23 cellular contexts compared by ENCODE assay signal in genomic region chr1:241113557-241113956, GRCh38.
DNase-seq lines count a peak whose midpoint lies in the region; ATAC-seq, FAIRE-seq and TF ChIP-seq lines count a peak whose summit lies in the region.
"Had no signal": no experiment of that assay in that cellular context is flagged by ENCODE, and none has a peak within 500 bp of the region (broad histone marks: within the 10 kb centered on the region; RNA-seq: fewer than 3 reads in every experiment).

No MANE protein-coding gene starts in this region.

- H3K36me3 ChIP-seq in mucosa of descending colon (ENCODE audit: low read depth) (no peaks in the 10 kb centered on the region), small intestine (ENCODE audit: control insufficient read depth in 2 of 2, insufficient read depth in 2 of 2, low read length in 2 of 2) (no peaks in the 10 kb centered on the region)
- H3K36me3 ChIP-seq: BLaER1 treated with 17β-estradiol and CSF1 and Interleukin-3, amounts not matched to agents 10 nM and 100 nM had no signal

- no peak for DNase-seq in D721Med (ENCODE audit: insufficient read length, low spot score)
- DNase-seq in mucosa of descending colon: no peak
- no peak for DNase-seq in globus pallidus (ENCODE audit: low spot score)
- no peak for DNase-seq in GDM1 (lab: John Stamatoyannopoulos, UW)
- DNase-seq in small intestine: no peak
- DNase-seq: AML-193; Caco-2; Calu3; CD4-positive, alpha-beta T cell; CD8-positive, alpha-beta T cell; DMS 273 treated with DMSO at 0.1 percent for 48 hours; DMS53; DMS79; DND-41; EL; GF-D8 had no signal

- H3K4me3 ChIP-seq in mucosa of descending colon: no peak overlapping the region
- H3K4me3 ChIP-seq in small intestine (ENCODE audit: low read depth in 1 of 2, low read length in 2 of 2): no peak overlapping the region
- H3K4me3 ChIP-seq: A549; BLaER1 treated with 17β-estradiol and CSF1 and Interleukin-3, amounts not matched to agents 10 nM and 100 nM had no signal

- no peaks in the 10 kb centered on the region for H3K27me3 ChIP-seq in small intestine (ENCODE audit: control insufficient read depth in 2 of 2, insufficient read depth in 2 of 2, low read length in 2 of 2)
- H3K27me3 ChIP-seq: BLaER1 treated with 17β-estradiol and CSF1 and Interleukin-3, amounts not matched to agents 10 nM and 100 nM had no signal

- H3K27ac ChIP-seq in small intestine (ENCODE audit: low read depth in 1 of 2, low read length in 1 of 2): no peak overlapping the region
- H3K27ac ChIP-seq: 22Rv1; A549; BLaER1 treated with 17β-estradiol and CSF1 and Interleukin-3, amounts not matched to agents 10 nM and 100 nM; C4-2B had no signal

- FAIRE-seq in D721Med (lab: Jason Lieb, UNC): peak; percentile 72
- peak; percentile 17 for FAIRE-seq in islet of Langerhans (lab: Jason Lieb, UNC)
- no peak for FAIRE-seq in small intestine (lab: Jason Lieb, UNC)
- FAIRE-seq: A549, GM12891, GM19239 had no signal

- no peaks in the 10 kb centered on the region for H3K9me3 ChIP-seq in mucosa of descending colon
- H3K9me3 ChIP-seq in small intestine (ENCODE audit: control insufficient read depth, low read depth): no peaks in the 10 kb centered on the region
- H3K9me3 ChIP-seq: A549 had no signal

- H3K4me1 ChIP-seq in mucosa of descending colon (ENCODE audit: low read depth) (no peaks in the 10 kb centered on the region), small intestine (ENCODE audit: control insufficient read depth in 2 of 2, insufficient read depth in 1 of 2, low read depth in 1 of 2, low read length in 1 of 2) (no peaks in the 10 kb centered on the region)
- H3K4me1 ChIP-seq: A549 had no signal

- intact Hi-C loops in mucosa of descending colon (cut with DNase I, micrococcal nuclease): no loop called here

- TF ChIP-seq CTCF in D721Med (IDR thresholded peaks at IDR 0.05; ENCODE audit: insufficient read depth, missing control alignments) (no peak), mucosa of descending colon (IDR thresholded peaks at IDR 0.05) (no peak)

- ATAC-seq in mucosa of descending colon: peak; percentile 56
- ATAC-seq: A549; CD8-positive, alpha-beta T cell had no signal

- WGBS in small intestine, 3 donors: 45 to 57% (median 50%) methylated on average over 5 of the region's 5 CpGs
